In the genomic region with DNA sequence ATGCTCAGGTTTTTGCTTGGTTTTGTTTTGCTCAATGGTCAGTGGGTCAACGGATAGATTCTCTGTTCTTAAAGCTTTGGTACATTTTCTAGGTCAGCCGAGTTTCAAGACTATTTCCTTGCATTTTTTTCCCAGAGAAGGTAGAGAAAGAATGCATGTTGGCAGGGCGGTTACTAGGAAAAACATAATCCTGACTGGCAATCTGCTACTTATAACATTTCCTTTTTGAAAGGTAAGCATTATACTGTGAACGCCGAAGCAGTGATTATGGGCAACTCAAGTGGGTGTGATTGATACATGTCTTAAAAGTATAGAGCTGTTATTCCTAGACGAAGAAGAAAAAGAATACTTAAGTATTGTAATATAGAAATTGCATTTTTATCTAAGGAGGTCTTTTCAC, we compare ENCODE assay signal across 21 cellular contexts.
"Had no signal": no experiment of that assay in that cellular context is flagged by ENCODE, and none has a peak within 500 bp of the region (broad histone marks: within the 10 kb centered on the region; RNA-seq: fewer than 3 reads in every experiment).

No MANE protein-coding gene starts in this region.

- DNase-seq: activated CD4-positive, alpha-beta T cell treated with anti-CD3 and anti-CD28 coated beads for 4 hours; activated CD8-positive, alpha-beta memory T cell treated with anti-CD3 and anti-CD28 coated beads, Interleukin-2, amount 50 U/mL, for 48 hours; activated CD8-positive, alpha-beta T cell treated with anti-CD3 and anti-CD28 coated beads, Interleukin-2, amount 10 ng/mL, durations not matched to agents 7 days and 5 days; activated T-cell treated with anti-CD3 and anti-CD28 coated beads, Interleukin-2, amount 50 U/mL, for 1 hour; amniotic stem cell; body of pancreas; IMR-90; KBM-7; NCI-H1048; NCI-H187 treated with DMSO at 0.1 percent for 48 hours; NCI-H2081 treated with DMSO at 0.1 percent for 48 hours; NCI-H2171 treated with DMSO at 0.1 percent for 48 hours; NCI-H446; Peyer's patch; SHP77; SW 1271 had no signal

- ATAC-seq: activated CD4-positive, CD25-positive, alpha-beta regulatory T cell treated with anti-CD3 and anti-CD28 coated beads, Interleukin-2, amount 50 U/mL, for 24 hours; activated CD8-positive, alpha-beta T cell treated with anti-CD3 and anti-CD28 coated beads, Interleukin-2, amount 10 ng/mL, durations not matched to agents 7 days and 5 days; body of pancreas; SK-N-SH treated with all-trans-retinoic acid at 6 μM for 48 hours had no signal

- H3K36me3 ChIP-seq: ascending aorta, Peyer's patch, SJSA1 had no signal

- H3K4me1 ChIP-seq: ascending aorta, body of pancreas, Peyer's patch had no signal

- H3K27me3 ChIP-seq: ascending aorta, body of pancreas, Peyer's patch, SJSA1 had no signal

- H3K9me3 ChIP-seq: ascending aorta, body of pancreas, Peyer's patch, SJSA1 had no signal

- H3K27ac ChIP-seq: ascending aorta, body of pancreas, Peyer's patch, RWPE1, SJSA1 had no signal

- H3K4me3 ChIP-seq: ascending aorta, body of pancreas, Peyer's patch, SJSA1 had no signal
